ENCODE assay signal across 2 cellular contexts in the genomic region with DNA sequence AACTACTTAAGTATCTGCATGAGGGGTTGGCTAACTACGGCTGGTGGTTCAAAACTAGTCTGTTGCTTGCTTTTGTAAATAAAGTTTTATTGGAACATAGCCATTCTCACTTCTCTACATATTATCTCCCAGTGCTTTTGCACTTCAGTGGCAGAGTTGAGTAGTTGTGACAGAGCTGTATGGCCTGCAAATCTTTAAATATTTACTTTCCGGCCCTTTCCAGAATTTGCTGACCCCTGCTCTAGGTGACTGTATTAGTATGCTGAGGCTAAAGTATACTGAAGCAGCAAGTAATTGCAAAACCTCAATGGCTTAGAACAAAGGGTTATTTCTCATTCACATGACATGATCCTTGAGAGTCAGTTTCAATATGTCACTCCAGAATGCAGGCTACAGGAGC.
TF ChIP-seq lines count a peak whose summit lies in the region.

No MANE protein-coding gene starts in this region.

TF ChIP-seq in K562, 482 proteins besides CTCF, POLR2A, EP300 and RAD21:
- TF ChIP-seq CCAR2 (IDR thresholded peaks at IDR 0.05; ENCODE audit: low read depth, low read length): no peak
- TF ChIP-seq, protein P1, sequence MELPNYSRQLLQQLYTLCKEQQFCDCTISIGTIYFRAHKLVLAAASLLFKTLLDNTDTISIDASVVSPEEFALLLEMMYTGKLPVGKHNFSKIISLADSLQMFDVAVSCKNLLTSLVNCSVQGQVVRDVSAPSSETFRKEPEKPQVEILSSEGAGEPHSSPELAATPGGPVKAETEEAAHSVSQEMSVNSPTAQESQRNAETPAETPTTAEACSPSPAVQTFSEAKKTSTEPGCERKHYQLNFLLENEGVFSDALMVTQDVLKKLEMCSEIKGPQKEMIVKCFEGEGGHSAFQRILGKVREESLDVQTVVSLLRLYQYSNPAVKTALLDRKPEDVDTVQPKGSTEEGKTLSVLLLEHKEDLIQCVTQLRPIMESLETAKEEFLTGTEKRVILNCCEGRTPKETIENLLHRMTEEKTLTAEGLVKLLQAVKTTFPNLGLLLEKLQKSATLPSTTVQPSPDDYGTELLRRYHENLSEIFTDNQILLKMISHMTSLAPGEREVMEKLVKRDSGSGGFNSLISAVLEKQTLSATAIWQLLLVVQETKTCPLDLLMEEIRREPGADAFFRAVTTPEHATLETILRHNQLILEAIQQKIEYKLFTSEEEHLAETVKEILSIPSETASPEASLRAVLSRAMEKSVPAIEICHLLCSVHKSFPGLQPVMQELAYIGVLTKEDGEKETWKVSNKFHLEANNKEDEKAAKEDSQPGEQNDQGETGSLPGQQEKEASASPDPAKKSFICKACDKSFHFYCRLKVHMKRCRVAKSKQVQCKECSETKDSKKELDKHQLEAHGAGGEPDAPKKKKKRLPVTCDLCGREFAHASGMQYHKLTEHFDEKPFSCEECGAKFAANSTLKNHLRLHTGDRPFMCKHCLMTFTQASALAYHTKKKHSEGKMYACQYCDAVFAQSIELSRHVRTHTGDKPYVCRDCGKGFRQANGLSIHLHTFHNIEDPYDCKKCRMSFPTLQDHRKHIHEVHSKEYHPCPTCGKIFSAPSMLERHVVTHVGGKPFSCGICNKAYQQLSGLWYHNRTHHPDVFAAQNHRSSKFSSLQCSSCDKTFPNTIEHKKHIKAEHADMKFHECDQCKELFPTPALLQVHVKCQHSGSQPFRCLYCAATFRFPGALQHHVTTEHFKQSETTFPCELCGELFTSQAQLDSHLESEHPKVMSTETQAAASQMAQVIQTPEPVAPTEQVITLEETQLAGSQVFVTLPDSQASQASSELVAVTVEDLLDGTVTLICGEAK (IDR thresholded peaks at IDR 0.05): peak; percentile 74
- TF ChIP-seq, protein P1 (CRISPR knock-in tag; IDR thresholded peaks at IDR 0.05): no peak

TF ChIP-seq in HepG2, 621 proteins besides CTCF, POLR2A, EP300 and RAD21 (continues in another document):
- TF ChIP-seq SOX6 (IDR thresholded peaks at IDR 0.05) (no peak), SOX6 (CRISPR knock-in tag; IDR thresholded peaks at IDR 0.05) (peak; percentile 76; the same call in 1 of the 2 replicates), ZNF816 (CRISPR knock-in tag; IDR thresholded peaks at IDR 0.05; ENCODE audit: borderline replicate concordance) (no peak), RARG (CRISPR knock-in tag; IDR thresholded peaks at IDR 0.05; ENCODE audit: low read depth) (no peak), ZNF549 (CRISPR knock-in tag; IDR thresholded peaks at IDR 0.05) (no peak), MAF1 (CRISPR knock-in tag; IDR thresholded peaks at IDR 0.05; ENCODE audit: borderline replicate concordance) (no peak), FOXA1 (IDR thresholded peaks at IDR 0.05) (no peak), FOXA1 (CRISPR knock-in tag; IDR thresholded peaks at IDR 0.05) (0 out of 2 replicates have a peak, but pooled peaks have one; percentile 5), CEBPB (IDR thresholded peaks at IDR 0.05; ENCODE audit: borderline replicate concordance, low read depth, low read length) (peak; percentile 17; the same call in 1 of the 2 replicates), NR2F6 (IDR thresholded peaks at IDR 0.05) (peak; percentile 61), NR2F6 (CRISPR knock-in tag; IDR thresholded peaks at IDR 0.05) (0 out of 2 replicates have a peak, but pooled peaks have one; percentile 8), ZNF567 (CRISPR knock-in tag; IDR thresholded peaks at IDR 0.05; ENCODE audit: borderline replicate concordance) (no peak), NR3C1 (CRISPR knock-in tag; IDR thresholded peaks at IDR 0.05) (no peak), U2AF2 (IDR thresholded peaks at IDR 0.05; ENCODE audit: low read depth, low read length) (no peak), EED (CRISPR knock-in tag; IDR thresholded peaks at IDR 0.05) (no peak), ZFP41 (CRISPR knock-in tag; IDR thresholded peaks at IDR 0.05; ENCODE audit: borderline replicate concordance) (no peak), FOXA3 (CRISPR knock-in tag; IDR thresholded peaks at IDR 0.05) (peak; percentile 36), MYC (CRISPR knock-in tag; IDR thresholded peaks at IDR 0.05; ENCODE audit: borderline replicate concordance) (no peak), FOSL2 (CRISPR knock-in tag; IDR thresholded peaks at IDR 0.05) (0 out of 2 replicates have a peak, but pooled peaks have one; percentile 12), ZSCAN29 (CRISPR knock-in tag; conservative IDR thresholded peaks at IDR 0.05) (no peak), PAF1 (CRISPR knock-in tag; IDR thresholded peaks at IDR 0.05) (no peak), ZNF235 (CRISPR knock-in tag; IDR thresholded peaks at IDR 0.05; ENCODE audit: borderline replicate concordance) (no peak), ZNF674 (CRISPR knock-in tag; IDR thresholded peaks at IDR 0.05; ENCODE audit: low read depth) (no peak), SATB2 (CRISPR knock-in tag; IDR thresholded peaks at IDR 0.05) (no peak), HHEX (CRISPR knock-in tag; IDR thresholded peaks at IDR 0.05) (peak; percentile 87), ZNF17 (CRISPR knock-in tag; IDR thresholded peaks at IDR 0.05) (no peak), MAFF (IDR thresholded peaks at IDR 0.05; ENCODE audit: low read depth, low read length) (peak; percentile 45), HOXA5 (CRISPR knock-in tag; IDR thresholded peaks at IDR 0.05) (no peak), NBN (conservative IDR thresholded peaks at IDR 0.05) (no peak), MEIS1 (CRISPR knock-in tag; IDR thresholded peaks at IDR 0.05; ENCODE audit: borderline replicate concordance) (no peak), ZC3H13 (CRISPR knock-in tag; IDR thresholded peaks at IDR 0.05) (no peak), ZMYM4 (CRISPR knock-in tag; IDR thresholded peaks at IDR 0.05) (no peak)
- TF ChIP-seq, protein P2, sequence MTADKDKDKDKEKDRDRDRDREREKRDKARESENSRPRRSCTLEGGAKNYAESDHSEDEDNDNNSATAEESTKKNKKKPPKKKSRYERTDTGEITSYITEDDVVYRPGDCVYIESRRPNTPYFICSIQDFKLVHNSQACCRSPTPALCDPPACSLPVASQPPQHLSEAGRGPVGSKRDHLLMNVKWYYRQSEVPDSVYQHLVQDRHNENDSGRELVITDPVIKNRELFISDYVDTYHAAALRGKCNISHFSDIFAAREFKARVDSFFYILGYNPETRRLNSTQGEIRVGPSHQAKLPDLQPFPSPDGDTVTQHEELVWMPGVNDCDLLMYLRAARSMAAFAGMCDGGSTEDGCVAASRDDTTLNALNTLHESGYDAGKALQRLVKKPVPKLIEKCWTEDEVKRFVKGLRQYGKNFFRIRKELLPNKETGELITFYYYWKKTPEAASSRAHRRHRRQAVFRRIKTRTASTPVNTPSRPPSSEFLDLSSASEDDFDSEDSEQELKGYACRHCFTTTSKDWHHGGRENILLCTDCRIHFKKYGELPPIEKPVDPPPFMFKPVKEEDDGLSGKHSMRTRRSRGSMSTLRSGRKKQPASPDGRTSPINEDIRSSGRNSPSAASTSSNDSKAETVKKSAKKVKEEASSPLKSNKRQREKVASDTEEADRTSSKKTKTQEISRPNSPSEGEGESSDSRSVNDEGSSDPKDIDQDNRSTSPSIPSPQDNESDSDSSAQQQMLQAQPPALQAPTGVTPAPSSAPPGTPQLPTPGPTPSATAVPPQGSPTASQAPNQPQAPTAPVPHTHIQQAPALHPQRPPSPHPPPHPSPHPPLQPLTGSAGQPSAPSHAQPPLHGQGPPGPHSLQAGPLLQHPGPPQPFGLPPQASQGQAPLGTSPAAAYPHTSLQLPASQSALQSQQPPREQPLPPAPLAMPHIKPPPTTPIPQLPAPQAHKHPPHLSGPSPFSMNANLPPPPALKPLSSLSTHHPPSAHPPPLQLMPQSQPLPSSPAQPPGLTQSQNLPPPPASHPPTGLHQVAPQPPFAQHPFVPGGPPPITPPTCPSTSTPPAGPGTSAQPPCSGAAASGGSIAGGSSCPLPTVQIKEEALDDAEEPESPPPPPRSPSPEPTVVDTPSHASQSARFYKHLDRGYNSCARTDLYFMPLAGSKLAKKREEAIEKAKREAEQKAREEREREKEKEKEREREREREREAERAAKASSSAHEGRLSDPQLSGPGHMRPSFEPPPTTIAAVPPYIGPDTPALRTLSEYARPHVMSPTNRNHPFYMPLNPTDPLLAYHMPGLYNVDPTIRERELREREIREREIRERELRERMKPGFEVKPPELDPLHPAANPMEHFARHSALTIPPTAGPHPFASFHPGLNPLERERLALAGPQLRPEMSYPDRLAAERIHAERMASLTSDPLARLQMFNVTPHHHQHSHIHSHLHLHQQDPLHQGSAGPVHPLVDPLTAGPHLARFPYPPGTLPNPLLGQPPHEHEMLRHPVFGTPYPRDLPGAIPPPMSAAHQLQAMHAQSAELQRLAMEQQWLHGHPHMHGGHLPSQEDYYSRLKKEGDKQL (CRISPR knock-in tag; IDR thresholded peaks at IDR 0.05; ENCODE audit: low read depth): no peak
- TF ChIP-seq, protein P3, sequence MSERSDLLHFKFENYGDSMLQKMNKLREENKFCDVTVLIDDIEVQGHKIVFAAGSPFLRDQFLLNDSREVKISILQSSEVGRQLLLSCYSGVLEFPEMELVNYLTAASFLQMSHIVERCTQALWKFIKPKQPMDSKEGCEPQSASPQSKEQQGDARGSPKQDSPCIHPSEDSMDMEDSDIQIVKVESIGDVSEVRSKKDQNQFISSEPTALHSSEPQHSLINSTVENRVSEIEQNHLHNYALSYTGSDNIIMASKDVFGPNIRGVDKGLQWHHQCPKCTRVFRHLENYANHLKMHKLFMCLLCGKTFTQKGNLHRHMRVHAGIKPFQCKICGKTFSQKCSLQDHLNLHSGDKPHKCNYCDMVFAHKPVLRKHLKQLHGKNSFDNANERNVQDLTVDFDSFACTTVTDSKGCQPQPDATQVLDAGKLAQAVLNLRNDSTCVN (CRISPR knock-in tag; IDR thresholded peaks at IDR 0.05; ENCODE audit: borderline replicate concordance): peak; percentile 90
- TF ChIP-seq, protein P4, sequence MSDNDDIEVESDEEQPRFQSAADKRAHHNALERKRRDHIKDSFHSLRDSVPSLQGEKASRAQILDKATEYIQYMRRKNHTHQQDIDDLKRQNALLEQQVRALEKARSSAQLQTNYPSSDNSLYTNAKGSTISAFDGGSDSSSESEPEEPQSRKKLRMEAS (IDR thresholded peaks at IDR 0.05): no peak
- TF ChIP-seq, protein P5, sequence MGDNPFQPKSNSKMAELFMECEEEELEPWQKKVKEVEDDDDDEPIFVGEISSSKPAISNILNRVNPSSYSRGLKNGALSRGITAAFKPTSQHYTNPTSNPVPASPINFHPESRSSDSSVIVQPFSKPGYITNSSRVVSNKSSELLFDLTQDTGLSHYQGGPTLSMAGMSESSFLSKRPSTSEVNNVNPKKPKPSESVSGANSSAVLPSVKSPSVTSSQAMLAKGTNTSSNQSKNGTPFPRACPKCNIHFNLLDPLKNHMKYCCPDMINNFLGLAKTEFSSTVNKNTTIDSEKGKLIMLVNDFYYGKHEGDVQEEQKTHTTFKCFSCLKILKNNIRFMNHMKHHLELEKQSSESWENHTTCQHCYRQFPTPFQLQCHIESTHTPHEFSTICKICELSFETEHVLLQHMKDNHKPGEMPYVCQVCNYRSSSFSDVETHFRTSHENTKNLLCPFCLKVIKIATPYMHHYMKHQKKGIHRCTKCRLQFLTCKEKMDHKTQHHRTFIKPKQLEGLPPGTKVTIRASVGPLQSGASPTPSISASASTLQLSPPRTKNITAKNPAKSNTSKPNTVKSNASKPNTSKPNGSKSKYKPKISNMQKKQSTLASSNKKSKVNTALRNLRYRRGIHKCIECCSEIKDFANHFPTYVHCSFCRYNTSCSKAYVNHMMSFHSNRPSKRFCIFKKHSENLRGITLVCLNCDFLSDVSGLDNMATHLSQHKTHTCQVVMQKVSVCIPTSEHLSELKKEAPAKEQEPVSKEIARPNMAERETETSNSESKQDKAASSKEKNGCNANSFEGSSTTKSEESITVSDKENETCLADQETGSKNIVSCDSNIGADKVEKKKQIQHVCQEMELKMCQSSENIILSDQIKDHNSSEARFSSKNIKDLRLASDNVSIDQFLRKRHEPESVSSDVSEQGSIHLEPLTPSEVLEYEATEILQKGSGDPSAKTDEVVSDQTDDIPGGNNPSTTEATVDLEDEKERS (CRISPR knock-in tag; IDR thresholded peaks at IDR 0.05): no peak
- TF ChIP-seq, protein P6, sequence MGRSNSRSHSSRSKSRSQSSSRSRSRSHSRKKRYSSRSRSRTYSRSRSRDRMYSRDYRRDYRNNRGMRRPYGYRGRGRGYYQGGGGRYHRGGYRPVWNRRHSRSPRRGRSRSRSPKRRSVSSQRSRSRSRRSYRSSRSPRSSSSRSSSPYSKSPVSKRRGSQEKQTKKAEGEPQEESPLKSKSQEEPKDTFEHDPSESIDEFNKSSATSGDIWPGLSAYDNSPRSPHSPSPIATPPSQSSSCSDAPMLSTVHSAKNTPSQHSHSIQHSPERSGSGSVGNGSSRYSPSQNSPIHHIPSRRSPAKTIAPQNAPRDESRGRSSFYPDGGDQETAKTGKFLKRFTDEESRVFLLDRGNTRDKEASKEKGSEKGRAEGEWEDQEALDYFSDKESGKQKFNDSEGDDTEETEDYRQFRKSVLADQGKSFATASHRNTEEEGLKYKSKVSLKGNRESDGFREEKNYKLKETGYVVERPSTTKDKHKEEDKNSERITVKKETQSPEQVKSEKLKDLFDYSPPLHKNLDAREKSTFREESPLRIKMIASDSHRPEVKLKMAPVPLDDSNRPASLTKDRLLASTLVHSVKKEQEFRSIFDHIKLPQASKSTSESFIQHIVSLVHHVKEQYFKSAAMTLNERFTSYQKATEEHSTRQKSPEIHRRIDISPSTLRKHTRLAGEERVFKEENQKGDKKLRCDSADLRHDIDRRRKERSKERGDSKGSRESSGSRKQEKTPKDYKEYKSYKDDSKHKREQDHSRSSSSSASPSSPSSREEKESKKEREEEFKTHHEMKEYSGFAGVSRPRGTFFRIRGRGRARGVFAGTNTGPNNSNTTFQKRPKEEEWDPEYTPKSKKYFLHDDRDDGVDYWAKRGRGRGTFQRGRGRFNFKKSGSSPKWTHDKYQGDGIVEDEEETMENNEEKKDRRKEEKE (IDR thresholded peaks at IDR 0.05): no peak
